In the genomic region with DNA sequence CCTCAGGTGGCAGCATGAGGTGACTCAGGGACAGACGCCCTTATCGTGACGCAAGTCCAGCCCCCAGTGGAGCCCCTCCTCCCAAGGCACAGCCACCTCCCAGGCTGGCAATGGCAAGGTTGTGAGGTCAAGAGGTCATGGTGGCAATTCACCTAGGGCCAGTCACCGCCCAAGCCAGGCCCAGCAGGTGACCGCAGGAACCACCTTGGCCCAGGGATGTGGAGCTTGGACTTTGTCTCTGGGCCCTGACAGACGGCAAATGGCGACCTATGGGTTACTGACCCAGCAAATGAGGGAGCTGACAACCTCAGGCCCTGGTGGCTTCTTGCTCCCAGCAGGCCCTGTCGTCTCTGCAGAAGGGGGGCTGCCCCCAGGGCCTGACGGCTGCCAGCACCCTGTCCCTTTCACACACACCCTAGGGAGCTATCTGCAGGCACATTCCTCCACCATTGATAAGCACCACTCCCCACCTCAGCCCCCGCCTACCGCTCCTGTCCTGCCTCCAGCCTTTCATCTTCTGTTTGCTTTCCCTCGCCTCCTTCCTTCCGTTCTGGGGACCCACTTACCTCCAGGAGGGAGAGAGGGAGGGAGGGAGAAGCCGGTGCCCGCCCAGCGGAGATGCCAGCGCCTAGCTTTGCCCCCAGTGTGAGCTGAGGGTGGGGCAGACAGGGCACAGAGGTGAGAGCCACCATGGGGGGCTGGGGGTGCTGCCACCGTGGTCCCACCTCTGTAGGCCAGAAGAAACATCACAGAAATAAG, we compare ENCODE assay signal across 10 cellular contexts. TPM values are rescaled to one million over a fixed set of nuclear protein-coding genes. Genes with fewer than 3 reads are reported as not detected.
DNase-seq lines count a peak whose midpoint lies in the region; ATAC-seq and TF ChIP-seq lines count a peak whose summit lies in the region.
"Had no signal": no experiment of that assay in that cellular context is flagged by ENCODE, and none has a peak within 500 bp of the region (broad histone marks: within the 10 kb centered on the region; RNA-seq: fewer than 3 reads in every experiment).

No MANE protein-coding gene starts in this region.

- WGBS in psoas muscle, 3 donors, result 84 to 89% (median 86%) methylated on average over 14 to 18 of the region's 18 CpGs

- POLR2A ChIA-PET in Panc1 (lab: Charles Lee), result no interaction called here
- POLR2A ChIA-PET in OCI-LY7 (lab: Charles Lee), result no interaction called here

- peak; percentile 74 for DNase-seq in EL
- DNase-seq in Panc1 (ENCODE audit: low read depth, low spot score), result no peak
- peak; percentile 74 to 86 for DNase-seq in foreskin keratinocyte
- DNase-seq in psoas muscle, result no peak
- no peak for DNase-seq in dermis blood vessel endothelial cell
- DNase-seq in effector CD8-positive, alpha-beta T cell (lab: John Stamatoyannopoulos, UW), result no peak
- DNase-seq in glutamatergic neuron, result no peak
- DNase-seq in OCI-LY7 (ENCODE audit: low spot score), result no peak
- DNase-seq: activated CD4-positive, alpha-beta T cell treated with anti-CD3 and anti-CD28 coated beads, Interleukin-2, amount 50 U/mL, for 48 hours had no signal

- peaks cover 92% of the 10 kb centered on the region for H3K4me1 ChIP-seq in Panc1 (ENCODE audit: control insufficient read depth, insufficient read depth, low read length)
- peaks cover 78% of the 10 kb centered on the region for H3K4me1 ChIP-seq in foreskin keratinocyte
- peaks cover 36% of the 10 kb centered on the region for H3K4me1 ChIP-seq in psoas muscle
- H3K4me1 ChIP-seq in OCI-LY7 (ENCODE audit: insufficient read depth, low read length, poor library complexity, severe bottlenecking), result no peaks in the 10 kb centered on the region

- TF ChIP-seq CTCF in Panc1 (IDR thresholded peaks at IDR 0.05), result no peak
- TF ChIP-seq CTCF in foreskin keratinocyte (conservative IDR thresholded peaks at IDR 0.05), result no peak
- no peak for TF ChIP-seq CTCF in psoas muscle (IDR thresholded peaks at IDR 0.05)
- no peak for TF ChIP-seq CTCF in glutamatergic neuron (IDR thresholded peaks at IDR 0.05; ENCODE audit: partially characterized antibody, unreplicated experiment)
- TF ChIP-seq CTCF in OCI-LY7 (conservative IDR thresholded peaks at IDR 0.05; ENCODE audit: low read length), result no peak

- no peaks in the 10 kb centered on the region for H3K36me3 Mint-ChIP-seq in glutamatergic neuron (ENCODE audit: unreplicated experiment)

- peaks cover 3% of the 10 kb centered on the region for H3K9me3 Mint-ChIP-seq in glutamatergic neuron (ENCODE audit: unreplicated experiment)
- H3K9me3 Mint-ChIP-seq: central memory CD8-positive, alpha-beta T cell had no signal

- peaks cover 3% of the 10 kb centered on the region for H3K4me1 Mint-ChIP-seq in glutamatergic neuron (ENCODE audit: low read depth, unreplicated experiment)

- H3K4me3 Mint-ChIP-seq in glutamatergic neuron (ENCODE audit: unreplicated experiment), result no peak overlapping the region
- H3K4me3 Mint-ChIP-seq: central memory CD8-positive, alpha-beta T cell had no signal

- peaks cover 7% of the 10 kb centered on the region for H3K27me3 Mint-ChIP-seq in glutamatergic neuron (ENCODE audit: unreplicated experiment)
- H3K27me3 Mint-ChIP-seq: central memory CD8-positive, alpha-beta T cell had no signal

- no peaks in the 10 kb centered on the region for H4K20me1 ChIP-seq in OCI-LY7 (ENCODE audit: insufficient read depth, low read length)

- BruUV-seq in Panc1 (replicated peaks; lab: Mats Ljungman, UMichigan) (no TSS peak), OCI-LY7 (replicated peaks; lab: Mats Ljungman, UMichigan) (no TSS peak)

- peak overlapping the region in 1 of 2 experiments; percentile 48; a peak in 1 of 4 replicates for H3K4me3 ChIP-seq in Panc1 (ENCODE audit: low read depth in 2 of 2, low read length in 2 of 2)
- H3K4me3 ChIP-seq in psoas muscle, result no peak overlapping the region
- no peak overlapping the region for H3K4me3 ChIP-seq in OCI-LY7 (ENCODE audit: low read depth, low read length, poor library complexity, severe bottlenecking)

- no peaks in the 10 kb centered on the region for H3K79me2 ChIP-seq in OCI-LY7 (ENCODE audit: insufficient read depth, low read depth, low read length)

- H3K27me3 ChIP-seq in Panc1 (ENCODE audit: control insufficient read depth, insufficient read depth, low read length), result no peaks in the 10 kb centered on the region
- no peaks in the 10 kb centered on the region for H3K27me3 ChIP-seq in foreskin keratinocyte
- H3K27me3 ChIP-seq in psoas muscle (ENCODE audit: insufficient read depth in 3 of 3, low read length in 2 of 3), result peaks cover 0 to 47% (median 2%) of the 10 kb centered on the region in 3 donors

- H2AFZ ChIP-seq in OCI-LY7 (ENCODE audit: low read length), result no peak overlapping the region

- no peak overlapping the region for H3K4me2 ChIP-seq in OCI-LY7 (ENCODE audit: low read length)

- intact Hi-C loops in Panc1 (cut with micrococcal nuclease; ENCODE audit: unreplicated experiment) (no loop called here), psoas muscle (cut with DNase I) (loop anchor here in 1 of 2 donors (5.0 kb wide), 1 partner anchor 39 kb away; no protein-coding TSS in a partner anchor), OCI-LY7 (cut with micrococcal nuclease; ENCODE audit: unreplicated experiment) (no loop called here)

- ATAC-seq in Panc1 (peak; percentile 8), foreskin keratinocyte (peak; percentile 57), psoas muscle (no peak)

- no peaks in the 10 kb centered on the region for H3K9me2 ChIP-seq in OCI-LY7 (ENCODE audit: insufficient read depth, low read length)

- H3K9me3 ChIP-seq in Panc1 (ENCODE audit: control insufficient read depth, insufficient read depth, low read depth, low read length) (no peaks in the 10 kb centered on the region), psoas muscle (no peaks in the 10 kb centered on the region), OCI-LY7 (ENCODE audit: low read length) (no peaks in the 10 kb centered on the region)

- H3K36me3 ChIP-seq in Panc1 (ENCODE audit: control insufficient read depth, insufficient read depth, low read length) (peaks cover 12% of the 10 kb centered on the region), psoas muscle (ENCODE audit: insufficient read depth in 1 of 2, low read depth in 1 of 2) (peaks cover 0 to 13% of the 10 kb centered on the region in 2 donors), OCI-LY7 (ENCODE audit: insufficient read depth, low read length) (no peaks in the 10 kb centered on the region)

- peak overlapping the region; percentile 100 for H3K27ac ChIP-seq in Panc1 (ENCODE audit: low read length)
- H3K27ac ChIP-seq in foreskin keratinocyte, result no peak overlapping the region
- peak overlapping the region; percentile 70 for H3K27ac ChIP-seq in psoas muscle
- H3K27ac ChIP-seq in OCI-LY7 (ENCODE audit: low read depth, low read length, poor library complexity, severe bottlenecking), result no peak overlapping the region

- in situ Hi-C loops in Panc1 (cut with HindIII; ENCODE audit: low pct_unique_long_range_greater_than_20kb, low sequenced_read_pairs), result no loop called here

- no peak overlapping the region for H3K27ac Mint-ChIP-seq in glutamatergic neuron (ENCODE audit: unreplicated experiment)

- CTCF ChIA-PET in Panc1 (lab: Charles Lee) (interaction anchor here (1.2 kb wide), 1 partner anchor 65 kb away, joined by 5 read pairs; no protein-coding TSS in a partner anchor), OCI-LY7 (lab: Charles Lee; ENCODE audit: unreplicated experiment) (no interaction called here)

RNA-seq across cellular contexts. Expression of a gene that starts 12.1 kb away (rescaled TPM):
- total RNA-seq in Panc1 (2021; ENCODE audit: unreplicated experiment) (263 TPM), foreskin keratinocyte (138 and 139 TPM in 2 replicates), psoas muscle (1 to 10 TPM; 3.0 to 7.0 (median 3.5) TPM), dermis blood vessel endothelial cell (121 and 192 TPM in 2 replicates), glutamatergic neuron (ENCODE audit: unreplicated experiment) (0.29 TPM), OCI-LY7 (2022) (0.15 TPM in 1 of 2 replicates, not detected in the other)
- 254 TPM for polyA plus RNA-seq in Panc1 (2012; ENCODE audit: insufficient read length)
- polyA plus RNA-seq in foreskin keratinocyte (70.5 and 77.6 TPM in 2 replicates), psoas muscle (1 to 10 TPM; 1.3 to 8.0 (median 1.5) TPM)
- not detected in 2 replicates for total RNA-seq in OCI-LY7 (2014; rRNA removed; shearing (Covaris generic))

Comparison
In these comparisons a context has a peak if more than half of its experiments do, and no peak if none do; other contexts are left out.
1. DNase-seq: peak in EL (single experiment) and foreskin keratinocyte (2 of 2); none in Panc1 (single experiment), psoas muscle (0 of 2), dermis blood vessel endothelial cell (single experiment), effector CD8-positive, alpha-beta T cell (single experiment), glutamatergic neuron (single experiment) and OCI-LY7 (single experiment).
2. ATAC-seq: peak in Panc1 (single experiment) and foreskin keratinocyte (single experiment); none in psoas muscle (0 of 4).
3. H3K27ac ChIP-seq: peak in Panc1 (single experiment) and psoas muscle (single experiment); none in foreskin keratinocyte (single experiment) and OCI-LY7 (single experiment).
4. RNA of a gene that starts 12.1 kb away (total RNA-seq): 263 TPM in Panc1 (single experiment), 138 to 139 TPM in foreskin keratinocyte and 121 to 192 TPM in dermis blood vessel endothelial cell; 3.0 to 7.0 TPM in psoas muscle, 0.29 TPM in glutamatergic neuron (single experiment) and 0.15 TPM in OCI-LY7; every median in the first group is over 10 times any median in the second.